ENCODE assay signal across 1 cellular context in the genomic region with DNA sequence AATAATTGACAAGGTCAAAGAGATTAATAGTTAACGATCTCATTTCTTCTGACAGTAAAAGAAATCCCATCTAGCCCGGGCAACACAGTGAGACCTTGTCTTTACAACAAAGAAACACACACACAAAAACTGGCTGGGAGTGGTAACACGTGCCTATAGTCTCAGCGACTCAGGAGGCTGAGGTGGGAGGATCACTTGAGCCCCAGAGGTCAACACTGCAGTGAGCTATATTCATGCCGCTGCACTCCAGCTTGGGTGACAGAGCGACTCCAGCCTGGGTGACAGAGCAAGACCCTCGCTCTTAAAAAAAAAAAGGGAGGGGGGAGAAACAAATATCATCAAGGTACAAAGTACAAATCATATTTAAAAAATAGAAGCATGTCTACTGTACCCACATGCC.
TF ChIP-seq lines count a peak whose summit lies in the region.

No MANE protein-coding gene starts in this region.

TF ChIP-seq in HepG2, 621 proteins besides CTCF, POLR2A, EP300 and RAD21 (continued from another document):
- TF ChIP-seq, protein P1, sequence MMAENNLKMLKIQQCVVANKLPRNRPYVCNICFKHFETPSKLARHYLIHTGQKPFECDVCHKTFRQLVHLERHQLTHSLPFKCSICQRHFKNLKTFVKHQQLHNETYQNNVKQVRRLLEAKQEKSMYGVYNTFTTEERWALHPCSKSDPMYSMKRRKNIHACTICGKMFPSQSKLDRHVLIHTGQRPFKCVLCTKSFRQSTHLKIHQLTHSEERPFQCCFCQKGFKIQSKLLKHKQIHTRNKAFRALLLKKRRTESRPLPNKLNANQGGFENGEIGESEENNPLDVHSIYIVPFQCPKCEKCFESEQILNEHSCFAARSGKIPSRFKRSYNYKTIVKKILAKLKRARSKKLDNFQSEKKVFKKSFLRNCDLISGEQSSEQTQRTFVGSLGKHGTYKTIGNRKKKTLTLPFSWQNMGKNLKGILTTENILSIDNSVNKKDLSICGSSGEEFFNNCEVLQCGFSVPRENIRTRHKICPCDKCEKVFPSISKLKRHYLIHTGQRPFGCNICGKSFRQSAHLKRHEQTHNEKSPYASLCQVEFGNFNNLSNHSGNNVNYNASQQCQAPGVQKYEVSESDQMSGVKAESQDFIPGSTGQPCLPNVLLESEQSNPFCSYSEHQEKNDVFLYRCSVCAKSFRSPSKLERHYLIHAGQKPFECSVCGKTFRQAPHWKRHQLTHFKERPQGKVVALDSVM (CRISPR knock-in tag; IDR thresholded peaks at IDR 0.05): peak; percentile 92
- TF ChIP-seq MXD4 (CRISPR knock-in tag; IDR thresholded peaks at IDR 0.05): no peak
- TF ChIP-seq, protein P2, sequence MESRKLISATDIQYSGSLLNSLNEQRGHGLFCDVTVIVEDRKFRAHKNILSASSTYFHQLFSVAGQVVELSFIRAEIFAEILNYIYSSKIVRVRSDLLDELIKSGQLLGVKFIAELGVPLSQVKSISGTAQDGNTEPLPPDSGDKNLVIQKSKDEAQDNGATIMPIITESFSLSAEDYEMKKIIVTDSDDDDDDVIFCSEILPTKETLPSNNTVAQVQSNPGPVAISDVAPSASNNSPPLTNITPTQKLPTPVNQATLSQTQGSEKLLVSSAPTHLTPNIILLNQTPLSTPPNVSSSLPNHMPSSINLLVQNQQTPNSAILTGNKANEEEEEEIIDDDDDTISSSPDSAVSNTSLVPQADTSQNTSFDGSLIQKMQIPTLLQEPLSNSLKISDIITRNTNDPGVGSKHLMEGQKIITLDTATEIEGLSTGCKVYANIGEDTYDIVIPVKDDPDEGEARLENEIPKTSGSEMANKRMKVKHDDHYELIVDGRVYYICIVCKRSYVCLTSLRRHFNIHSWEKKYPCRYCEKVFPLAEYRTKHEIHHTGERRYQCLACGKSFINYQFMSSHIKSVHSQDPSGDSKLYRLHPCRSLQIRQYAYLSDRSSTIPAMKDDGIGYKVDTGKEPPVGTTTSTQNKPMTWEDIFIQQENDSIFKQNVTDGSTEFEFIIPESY (CRISPR knock-in tag; IDR thresholded peaks at IDR 0.05): peak; percentile 58; the same call in 1 of the 2 replicates
- no peak for TF ChIP-seq MED1 (CRISPR knock-in tag; IDR thresholded peaks at IDR 0.05)
